Comparison of ENCODE assay signal across 1 cellular context in the genomic region with DNA sequence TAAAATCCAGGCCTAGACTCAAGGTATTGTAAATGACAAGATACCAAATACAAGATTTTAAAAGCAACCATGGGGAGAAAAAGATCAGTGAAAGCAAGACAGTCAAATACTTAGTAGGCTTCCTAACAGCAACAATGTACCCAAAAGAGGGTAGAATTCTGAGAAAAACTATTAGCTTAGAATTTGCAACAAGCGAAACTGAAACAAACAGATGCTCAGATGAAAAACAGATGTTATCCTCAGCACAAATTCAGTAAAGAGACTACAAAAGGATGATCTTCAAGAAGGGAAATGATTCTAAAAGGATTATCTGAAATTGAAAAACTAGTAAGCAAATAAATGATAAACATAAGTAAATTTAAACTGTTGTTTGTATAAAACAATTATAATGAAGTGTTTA.
TF ChIP-seq lines count a peak whose summit lies in the region.

No MANE protein-coding gene starts in this region.

TF ChIP-seq in IMR-90, 13 proteins besides CTCF, POLR2A, EP300 and RAD21 (continued from another document):
- TF ChIP-seq, protein P1, sequence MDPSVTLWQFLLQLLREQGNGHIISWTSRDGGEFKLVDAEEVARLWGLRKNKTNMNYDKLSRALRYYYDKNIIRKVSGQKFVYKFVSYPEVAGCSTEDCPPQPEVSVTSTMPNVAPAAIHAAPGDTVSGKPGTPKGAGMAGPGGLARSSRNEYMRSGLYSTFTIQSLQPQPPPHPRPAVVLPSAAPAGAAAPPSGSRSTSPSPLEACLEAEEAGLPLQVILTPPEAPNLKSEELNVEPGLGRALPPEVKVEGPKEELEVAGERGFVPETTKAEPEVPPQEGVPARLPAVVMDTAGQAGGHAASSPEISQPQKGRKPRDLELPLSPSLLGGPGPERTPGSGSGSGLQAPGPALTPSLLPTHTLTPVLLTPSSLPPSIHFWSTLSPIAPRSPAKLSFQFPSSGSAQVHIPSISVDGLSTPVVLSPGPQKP (IDR thresholded peaks at IDR 0.05; ENCODE audit: borderline replicate concordance, low read depth, low read length) = no peak
- no peak for TF ChIP-seq NFE2L2 (IDR thresholded peaks at IDR 0.05; ENCODE audit: low read depth, low read length)
- TF ChIP-seq, protein P2, sequence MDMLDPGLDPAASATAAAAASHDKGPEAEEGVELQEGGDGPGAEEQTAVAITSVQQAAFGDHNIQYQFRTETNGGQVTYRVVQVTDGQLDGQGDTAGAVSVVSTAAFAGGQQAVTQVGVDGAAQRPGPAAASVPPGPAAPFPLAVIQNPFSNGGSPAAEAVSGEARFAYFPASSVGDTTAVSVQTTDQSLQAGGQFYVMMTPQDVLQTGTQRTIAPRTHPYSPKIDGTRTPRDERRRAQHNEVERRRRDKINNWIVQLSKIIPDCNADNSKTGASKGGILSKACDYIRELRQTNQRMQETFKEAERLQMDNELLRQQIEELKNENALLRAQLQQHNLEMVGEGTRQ (IDR thresholded peaks at IDR 0.05; ENCODE audit: low read depth, low read length) = no peak
- no peak for TF ChIP-seq CHD1 (IDR thresholded peaks at IDR 0.05; ENCODE audit: low read depth, low read length)
- TF ChIP-seq CEBPB (IDR thresholded peaks at IDR 0.05; ENCODE audit: low read depth, low read length) = no peak
- TF ChIP-seq MXI1 (IDR thresholded peaks at IDR 0.05; ENCODE audit: borderline replicate concordance, low read depth, low read length) = no peak
- TF ChIP-seq RCOR1 (IDR thresholded peaks at IDR 0.05; ENCODE audit: insufficient replicate concordance, low read length) = no peak
